ENCODE assay signal across 12 cellular contexts in the genomic region with DNA sequence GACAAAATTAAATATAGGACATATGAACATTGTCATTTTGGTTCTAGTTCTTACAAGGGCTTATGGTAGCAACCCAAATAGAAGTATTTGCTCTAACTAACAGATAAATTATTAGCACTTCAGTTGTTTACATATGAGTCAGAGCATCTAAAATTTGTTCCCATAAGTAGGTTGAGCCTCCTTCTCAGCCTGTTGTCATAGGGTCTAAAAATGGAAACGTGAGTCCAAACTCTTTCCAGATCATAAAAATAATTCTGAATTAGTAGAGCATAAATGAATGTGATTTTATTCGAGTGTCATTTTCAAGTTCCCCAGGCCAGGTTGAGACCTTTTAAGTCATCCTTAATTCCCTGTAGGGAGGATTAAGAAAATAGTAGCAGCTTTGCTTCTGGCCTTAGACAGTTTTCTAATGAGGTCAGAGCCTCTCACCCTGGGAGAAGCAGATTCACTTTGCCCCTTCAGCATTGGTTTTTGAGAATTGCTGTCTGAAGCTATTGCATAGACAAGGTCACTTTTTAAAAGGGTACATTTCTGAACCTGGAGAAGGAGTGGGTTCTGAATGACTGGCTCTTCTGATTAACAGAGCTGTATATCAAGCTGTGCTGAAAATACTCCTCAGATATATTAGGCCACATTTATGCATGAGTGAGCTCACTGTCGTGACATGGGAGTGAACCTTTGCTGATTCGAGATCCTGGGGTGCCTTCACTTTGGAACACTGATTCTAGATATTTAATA.
DNase-seq lines count a peak whose midpoint lies in the region; ATAC-seq and TF ChIP-seq lines count a peak whose summit lies in the region.
"Had no signal": no experiment of that assay in that cellular context is flagged by ENCODE, and none has a peak within 500 bp of the region (broad histone marks: within the 10 kb centered on the region; RNA-seq: fewer than 3 reads in every experiment).

No MANE protein-coding gene starts in this region.

- H3K4me2 ChIP-seq in neural cell (ENCODE audit: low read length): peak overlapping the region; percentile 8
- H3K4me2 ChIP-seq: KMS-11 had no signal

- peaks cover 5% of the 10 kb centered on the region for H3K79me2 ChIP-seq in neural cell (replicated peaks; ENCODE audit: insufficient read depth, low read length)

- no peaks in the 10 kb centered on the region for H3K9me2 ChIP-seq in neural cell (ENCODE audit: insufficient read depth, low read length)

- ATAC-seq in GM19455 (IDR thresholded peaks at IDR 0.05; ENCODE audit: unreplicated experiment): no peak

- H3K27ac ChIP-seq in HEK293 (ENCODE audit: extremely low read depth, low read depth, low read length) (no peak overlapping the region), neural cell (ENCODE audit: low read length) (no peak overlapping the region), tibial nerve (no peak overlapping the region)
- H3K27ac ChIP-seq: KMS-11 had no signal

- H4K20me1 ChIP-seq in neural cell (ENCODE audit: insufficient read depth): no peaks in the 10 kb centered on the region

- no peak for TF ChIP-seq EP300 in neural cell (conservative IDR thresholded peaks at IDR 0.05; ENCODE audit: poor library complexity, severe bottlenecking)
- no peak for TF ChIP-seq EP300 in tibial nerve (IDR thresholded peaks at IDR 0.05)

- H3K4me1 ChIP-seq in HEK293 (ENCODE audit: control insufficient read depth, insufficient read depth, low read length) (peaks cover 19% of the 10 kb centered on the region), tibial nerve (peaks cover 0 to 9% (median 0%) of the 10 kb centered on the region in 4 donors)

- H3K36me3 ChIP-seq in HEK293 (ENCODE audit: control insufficient read depth in 2 of 2, insufficient read depth in 1 of 2, low read length in 2 of 2) (no peaks in the 10 kb centered on the region), neural cell (ENCODE audit: insufficient read depth, low read length) (no peaks in the 10 kb centered on the region), tibial nerve (no peaks in the 10 kb centered on the region)

- no peak for TF ChIP-seq CTCF in HEK293 (tag by site-specific recombination; IDR thresholded peaks at IDR 0.05)
- no peak for TF ChIP-seq CTCF in epithelial cell of esophagus (IDR thresholded peaks at IDR 0.05; ENCODE audit: insufficient read depth, low read depth, low read length, missing control alignments)
- TF ChIP-seq CTCF in neural cell (IDR thresholded peaks at IDR 0.05; ENCODE audit: poor library complexity, severe bottlenecking): no peak
- no peak for TF ChIP-seq CTCF in tibial nerve (IDR thresholded peaks at IDR 0.05)

- 46 to 55% methylated on average over 4 of the region's 4 CpGs for WGBS in tibial nerve, 2 donors

- in situ Hi-C loops in ACHN (cut with HindIII; ENCODE audit: low pct_ligation_motif_present, low pct_unique_long_range_greater_than_20kb, low sequenced_read_pairs): no loop called here

- H3K9me3 ChIP-seq in HEK293 (ENCODE audit: control insufficient read depth, insufficient read depth, low read depth, low read length) (no peaks in the 10 kb centered on the region), neural cell (ENCODE audit: low read length) (no peaks in the 10 kb centered on the region), tibial nerve (no peaks in the 10 kb centered on the region)

- TF ChIP-seq RAD21 in neural cell (conservative IDR thresholded peaks at IDR 0.05): no peak

- no peak overlapping the region for H2AFZ ChIP-seq in neural cell (ENCODE audit: low read depth, low read length)

- H3F3A ChIP-seq in neural cell (ENCODE audit: insufficient read depth, low read length, poor library complexity, severe bottlenecking): no peaks in the 10 kb centered on the region

- DNase-seq in ACHN (peak; percentile 16), epithelial cell of esophagus (ENCODE audit: low read depth) (peak; percentile 36), tibial nerve (ENCODE audit: low spot score in 2 of 2) (no peak), NCI-H2081 treated with DMSO at 0.1 percent for 48 hours (lab: John Stamatoyannopoulos, UW) (no peak), ecto neural progenitor cell (ENCODE audit: low spot score) (no peak)
- DNase-seq: activated CD8-positive, alpha-beta memory T cell treated with anti-CD3 and anti-CD28 coated beads for 24 hours; erythroblast; stimulated activated naive CD4-positive, alpha-beta T cell treated with Interleukin-2 at 50 U/mL for 16 hours had no signal

- no peak overlapping the region for H3K9ac ChIP-seq in neural cell (ENCODE audit: low read length)
- H3K9ac ChIP-seq: KMS-11 had no signal

- H3K27me3 ChIP-seq in neural cell (ENCODE audit: insufficient read depth, low read depth, low read length): no peaks in the 10 kb centered on the region
- no peaks in the 10 kb centered on the region for H3K27me3 ChIP-seq in tibial nerve

- POLR2A ChIA-PET in HEK293 (lab: Yijun Ruan, JAX): no interaction called here

- TF ChIP-seq POLR2A in tibial nerve (IDR thresholded peaks at IDR 0.05): no peak

- CTCF ChIA-PET in HEK293 (lab: Yijun Ruan, JAX): interaction anchor here (0.9 kb wide), 1 partner anchor 27 kb away, joined by 4 read pairs; no protein-coding TSS in a partner anchor

- H3K4me3 ChIP-seq in HEK293 (ENCODE audit: low read depth, low read length) (no peak overlapping the region), epithelial cell of esophagus (ENCODE audit: low read length) (no peak overlapping the region), neural cell (ENCODE audit: low read length) (no peak overlapping the region), tibial nerve (no peak overlapping the region)

TF ChIP-seq in HEK293, 187 proteins besides CTCF, POLR2A, EP300 and RAD21 (continues in another document):
- TF ChIP-seq MEIS1 (CRISPR knock-in tag; IDR thresholded peaks at IDR 0.05; ENCODE audit: borderline replicate concordance) (no peak), PRDM6 (tag by site-specific recombination; IDR thresholded peaks at IDR 0.05) (peak; percentile 52; the same call in 1 of the 2 replicates)

TF ChIP-seq in neural cell, 6 proteins besides CTCF, POLR2A, EP300 and RAD21:
- TF ChIP-seq REST (IDR thresholded peaks at IDR 0.05; ENCODE audit: borderline replicate concordance): no peak
- no peak for TF ChIP-seq MXI1 (conservative IDR thresholded peaks at IDR 0.05; ENCODE audit: poor library complexity, severe bottlenecking)
- no peak for TF ChIP-seq POLR2AphosphoS5 (IDR thresholded peaks at IDR 0.05)
- TF ChIP-seq EZH2 (IDR thresholded peaks at IDR 0.05; ENCODE audit: borderline replicate concordance, insufficient read depth, low read length, poor library complexity, severe bottlenecking): no peak
- no peak for TF ChIP-seq TAF1 (IDR thresholded peaks at IDR 0.05; ENCODE audit: low read depth)
- TF ChIP-seq SMC3 (conservative IDR thresholded peaks at IDR 0.05; ENCODE audit: poor library complexity): no peak

Comparison
In these comparisons a context has a peak if more than half of its experiments do, and no peak if none do; other contexts are left out.
1. DNase-seq: peak in ACHN (single experiment) and epithelial cell of esophagus (single experiment); none in tibial nerve (0 of 2), NCI-H2081 treated with DMSO at 0.1 percent for 48 hours (single experiment) and ecto neural progenitor cell (single experiment).